ENCODE assay signal across 28 cellular contexts in genomic region chr9:128727626-128728248, GRCh38. TPM values are rescaled to one million over a fixed set of nuclear protein-coding genes. Genes with fewer than 3 reads are reported as not detected.
DNase-seq lines count a peak whose midpoint lies in the region; ATAC-seq and TF ChIP-seq lines count a peak whose summit lies in the region.
"Had no signal": no experiment of that assay in that cellular context is flagged by ENCODE, and none has a peak within 500 bp of the region (broad histone marks: within the 10 kb centered on the region; RNA-seq: fewer than 3 reads in every experiment).

No MANE protein-coding gene starts in this region.

- no peak overlapping the region for H3K4me2 ChIP-seq in DND-41 (ENCODE audit: insufficient read depth, low read length)
- H3K4me2 ChIP-seq: SK-N-SH, smooth muscle cell had no signal

- no peaks in the 10 kb centered on the region for H3K9me3 Mint-ChIP-seq in activated CD4-positive, alpha-beta T cell treated with anti-CD3 and anti-CD28 coated beads, Interleukin-2, amount 10 ng/mL, durations not matched to agents 7 days and 5 days
- H3K9me3 Mint-ChIP-seq in WTC11 (no peaks in the 10 kb centered on the region), nephron progenitor cell (no peaks in the 10 kb centered on the region)
- H3K9me3 Mint-ChIP-seq: activated naive CD8-positive, alpha-beta T cell treated with anti-CD3 and anti-CD28 coated beads, Interleukin-2, amount 50 U/mL, for 24 hours; activated T-cell treated with anti-CD3 and anti-CD28 coated beads, Interleukin-2, amount 50 U/mL, for 4 hours; immature natural killer cell; memory B cell; T-helper 1 cell treated with Interleukin-12 subunit alpha and Interleukin-12 subunit beta and Interleukin-4 antibody, amounts not matched to agents 30 μg/mL and 1 μg/mL, for 36 hours had no signal

- no peak overlapping the region for H3K27ac ChIP-seq in DND-41 (ENCODE audit: low read length)
- no peak overlapping the region for H3K27ac ChIP-seq in SJCRH30
- H3K27ac ChIP-seq: cardiac muscle cell, colonic mucosa, testis had no signal

- H3K27ac Mint-ChIP-seq in activated CD4-positive, alpha-beta T cell treated with anti-CD3 and anti-CD28 coated beads, Interleukin-2, amount 10 ng/mL, durations not matched to agents 7 days and 5 days, result peak overlapping the region; percentile 62
- H3K27ac Mint-ChIP-seq in WTC11 (0 out of 2 replicates have a peak overlapping the region, but pooled peaks have one; percentile 36), nephron progenitor cell (peak overlapping the region; percentile 71)
- H3K27ac Mint-ChIP-seq: memory B cell; T-helper 1 cell treated with Interleukin-12 subunit alpha and Interleukin-12 subunit beta and Interleukin-4 antibody, amounts not matched to agents 30 μg/mL and 1 μg/mL, for 36 hours had no signal

- H3K9me3 ChIP-seq in DND-41 (ENCODE audit: insufficient read depth, low read length, severe bottlenecking) (no peaks in the 10 kb centered on the region), SJCRH30 (replicated peaks) (no peaks in the 10 kb centered on the region)
- H3K9me3 ChIP-seq: colonic mucosa, SK-N-SH, testis had no signal

- H2AFZ ChIP-seq in DND-41 (ENCODE audit: low read depth, low read length), result no peak overlapping the region

- H3K9ac ChIP-seq in DND-41 (ENCODE audit: low read depth, low read length), result no peak overlapping the region
- H3K9ac ChIP-seq: SK-N-SH had no signal

- CTCF ChIA-PET in activated CD4-positive, alpha-beta T cell treated with anti-CD3 and anti-CD28 coated beads, Interleukin-2, amount 10 ng/mL, durations not matched to agents 7 days and 5 days (lab: Charles Lee), result interaction anchor here (1.5 kb wide), 1 partner anchor 18 kb away, joined by 3 read pairs; no protein-coding TSS in a partner anchor
- CTCF ChIA-PET in WTC11 (lab: Charles Lee), result no interaction called here

- no peak overlapping the region for H3K4me3 Mint-ChIP-seq in activated CD4-positive, alpha-beta T cell treated with anti-CD3 and anti-CD28 coated beads, Interleukin-2, amount 10 ng/mL, durations not matched to agents 7 days and 5 days
- H3K4me3 Mint-ChIP-seq in WTC11 (no peak overlapping the region), nephron progenitor cell (no peak overlapping the region)
- H3K4me3 Mint-ChIP-seq: activated naive CD8-positive, alpha-beta T cell treated with anti-CD3 and anti-CD28 coated beads, Interleukin-2, amount 50 U/mL, for 24 hours; activated T-cell treated with anti-CD3 and anti-CD28 coated beads, Interleukin-2, amount 50 U/mL, for 4 hours; immature natural killer cell; memory B cell; T-helper 1 cell treated with Interleukin-12 subunit alpha and Interleukin-12 subunit beta and Interleukin-4 antibody, amounts not matched to agents 30 μg/mL and 1 μg/mL, for 36 hours had no signal

- H3K4me3 ChIP-seq in DND-41 (ENCODE audit: low read depth in 1 of 2, low read length in 2 of 2) (no peak overlapping the region), SJCRH30 (no peak overlapping the region)
- H3K4me3 ChIP-seq: cardiac muscle cell, colonic mucosa, smooth muscle cell, testis had no signal

- DNase-seq in activated CD4-positive, alpha-beta T cell treated with anti-CD3 and anti-CD28 coated beads, Interleukin-2, amount 10 ng/mL, durations not matched to agents 7 days and 5 days, result no peak
- DNase-seq in activated CD4-positive, alpha-beta T cell treated with anti-CD3 and anti-CD28 coated beads, Interleukin-2, amount 50 U/mL, for 48 hours, result no peak
- DNase-seq in DND-41 (peak; percentile 27), WTC11 (ENCODE audit: low spot score) (no peak), nephron progenitor cell (no peak), SJCRH30 (no peak), hippocampal formation (lab: John Stamatoyannopoulos, UW) (no peak), Ammon's horn (ENCODE audit: low spot score) (no peak)
- DNase-seq: activated gamma-delta T cell treated with Interleukin-2 at 50 U/mL for 16 hours; activated naive CD8-positive, alpha-beta T cell treated with anti-CD3 and anti-CD28 coated beads, Interleukin-2, amount 50 U/mL, for 24 hours; activated T-cell treated with anti-CD3 and anti-CD28 coated beads, Interleukin-2, amount 50 U/mL, for 4 hours; AML-193; colonic mucosa; effector CD8-positive, alpha-beta T cell; hypothalamus; immature natural killer cell; left colon; NCI-H1105; NCI-H187; NCI-H510A; OCI-M1; stimulated activated naive CD4-positive, alpha-beta T cell treated with Interleukin-2 at 50 U/mL for 16 hours; testis had no signal

- POLR2A ChIA-PET in activated CD4-positive, alpha-beta T cell treated with anti-CD3 and anti-CD28 coated beads, Interleukin-2, amount 10 ng/mL, durations not matched to agents 7 days and 5 days (lab: Charles Lee), result no interaction called here
- POLR2A ChIA-PET in WTC11 (lab: Charles Lee), result no interaction called here

- no peak for TF ChIP-seq CTCF in DND-41 (IDR thresholded peaks at IDR 0.05; ENCODE audit: borderline replicate concordance, extremely low read depth, low read length, poor library complexity, severe bottlenecking)
- no peak for TF ChIP-seq CTCF in WTC11 (IDR thresholded peaks at IDR 0.05)
- no peak for TF ChIP-seq CTCF in nephron progenitor cell (IDR thresholded peaks at IDR 0.05)

- H4K20me1 ChIP-seq in DND-41 (ENCODE audit: insufficient read depth, low read length), result no peaks in the 10 kb centered on the region

- H3K79me2 ChIP-seq in DND-41 (ENCODE audit: insufficient read depth, low read length), result peaks cover 18% of the 10 kb centered on the region

- H3K36me3 Mint-ChIP-seq in activated CD4-positive, alpha-beta T cell treated with anti-CD3 and anti-CD28 coated beads, Interleukin-2, amount 10 ng/mL, durations not matched to agents 7 days and 5 days (ENCODE audit: low read depth), result peaks cover 2% of the 10 kb centered on the region
- no peaks in the 10 kb centered on the region for H3K36me3 Mint-ChIP-seq in WTC11
- H3K36me3 Mint-ChIP-seq in nephron progenitor cell (ENCODE audit: low read depth), result peaks cover 2% of the 10 kb centered on the region
- H3K36me3 Mint-ChIP-seq: immature natural killer cell, memory B cell had no signal

- H3K36me3 ChIP-seq in DND-41 (ENCODE audit: insufficient read depth, low read length) (peaks cover 15% of the 10 kb centered on the region; the same call in 1 of the 2 replicates), SJCRH30 (no peaks in the 10 kb centered on the region)
- H3K36me3 ChIP-seq: cardiac muscle cell had no signal

- H3K27me3 ChIP-seq in DND-41 (ENCODE audit: insufficient read depth, low read length, poor library complexity), result no peaks in the 10 kb centered on the region
- H3K27me3 ChIP-seq in SJCRH30, result no peaks in the 10 kb centered on the region
- H3K27me3 ChIP-seq: cardiac muscle cell, colonic mucosa, testis had no signal

- H3K27me3 Mint-ChIP-seq in activated CD4-positive, alpha-beta T cell treated with anti-CD3 and anti-CD28 coated beads, Interleukin-2, amount 10 ng/mL, durations not matched to agents 7 days and 5 days, result no peaks in the 10 kb centered on the region
- H3K27me3 Mint-ChIP-seq in WTC11 (ENCODE audit: low read depth) (no peaks in the 10 kb centered on the region), nephron progenitor cell (ENCODE audit: low read depth, poor library complexity) (peaks cover 8% of the 10 kb centered on the region)
- H3K27me3 Mint-ChIP-seq: activated naive CD8-positive, alpha-beta T cell treated with anti-CD3 and anti-CD28 coated beads, Interleukin-2, amount 50 U/mL, for 24 hours; memory B cell had no signal

- H3K4me1 ChIP-seq in DND-41 (ENCODE audit: insufficient read depth, low read length) (peaks cover 37% of the 10 kb centered on the region), SJCRH30 (peaks cover 2% of the 10 kb centered on the region; the same call in 1 of the 2 replicates)
- H3K4me1 ChIP-seq: colonic mucosa had no signal

- no peak for ATAC-seq in DND-41 (ENCODE audit: insufficient read depth, low read depth)
- ATAC-seq in WTC11, result no peak
- ATAC-seq: activated naive CD8-positive, alpha-beta T cell treated with anti-CD3 and anti-CD28 coated beads, Interleukin-2, amount 50 U/mL, for 24 hours; activated T-cell treated with anti-CD3 and anti-CD28 coated beads, Interleukin-2, amount 50 U/mL, for 4 hours; left colon had no signal

- H3K4me1 Mint-ChIP-seq in activated CD4-positive, alpha-beta T cell treated with anti-CD3 and anti-CD28 coated beads, Interleukin-2, amount 10 ng/mL, durations not matched to agents 7 days and 5 days, result peaks cover 45% of the 10 kb centered on the region
- H3K4me1 Mint-ChIP-seq in WTC11, result peaks cover 13% of the 10 kb centered on the region
- peaks cover 44% of the 10 kb centered on the region for H3K4me1 Mint-ChIP-seq in nephron progenitor cell

TF ChIP-seq in WTC11, 78 proteins besides CTCF, POLR2A, EP300 and RAD21 (continues in another document):
- peak; percentile 27; the same call in 1 of the 2 replicates for TF ChIP-seq ZNF121 (CRISPR knock-in tag; IDR thresholded peaks at IDR 0.05)

RNA-seq across cellular contexts. Expression of gene ZDHHC12, which starts 3.8 kb away (rescaled TPM):
- 10 to 100 TPM; 86.3 to 91.5 TPM for total RNA-seq in activated CD4-positive, alpha-beta T cell treated with anti-CD3 and anti-CD28 coated beads, Interleukin-2, amount 10 ng/mL, durations not matched to agents 7 days and 5 days
- total RNA-seq in WTC11 (2021), result 39.7 to 46.3 TPM (median 45.2 TPM) in 3 replicates
- total RNA-seq in SJCRH30 (2014; rRNA removed; shearing (Covaris generic)), result 35.0 and 37.4 TPM in 2 replicates

RNA-seq across cellular contexts. Expression of gene PKN3, which starts 25.4 kb away (rescaled TPM):
- total RNA-seq in activated CD4-positive, alpha-beta T cell treated with anti-CD3 and anti-CD28 coated beads, Interleukin-2, amount 10 ng/mL, durations not matched to agents 7 days and 5 days, result 1 to 10 TPM; 8.2 to 9.1 TPM
- 24.1 to 28.9 TPM (median 27.5 TPM) in 3 replicates for total RNA-seq in WTC11 (2021)
- total RNA-seq in SJCRH30 (2014; rRNA removed; shearing (Covaris generic)), result 15.8 and 20.2 TPM in 2 replicates

RNA-seq across cellular contexts. Expression of gene SET, which starts 38.7 kb away (rescaled TPM):
- total RNA-seq in activated CD4-positive, alpha-beta T cell treated with anti-CD3 and anti-CD28 coated beads, Interleukin-2, amount 10 ng/mL, durations not matched to agents 7 days and 5 days, result 100 to 1,000 TPM; 476 to 482 TPM
- 1,083 to 1,129 TPM (median 1,086 TPM) in 3 replicates for total RNA-seq in WTC11 (2021)
- total RNA-seq in SJCRH30 (2014; rRNA removed; shearing (Covaris generic)), result 1,089 and 1,149 TPM in 2 replicates

RNA-seq across cellular contexts. Expression of gene ZER1, which starts 44.0 kb away (rescaled TPM):
- 10 to 100 TPM; 21.3 TPM for total RNA-seq in activated CD4-positive, alpha-beta T cell treated with anti-CD3 and anti-CD28 coated beads, Interleukin-2, amount 10 ng/mL, durations not matched to agents 7 days and 5 days
- total RNA-seq in WTC11 (2021), result 20.6 to 24.5 TPM (median 23.8 TPM) in 3 replicates
- 18.8 and 19.9 TPM in 2 replicates for total RNA-seq in SJCRH30 (2014; rRNA removed; shearing (Covaris generic))

RNA-seq across cellular contexts. Expression of gene TBC1D13, which starts 59.3 kb away (rescaled TPM):
- total RNA-seq in activated CD4-positive, alpha-beta T cell treated with anti-CD3 and anti-CD28 coated beads, Interleukin-2, amount 10 ng/mL, durations not matched to agents 7 days and 5 days, result 10 to 100 TPM; 18.4 to 21.1 TPM
- 20.8 to 23.2 TPM (median 21.6 TPM) in 3 replicates for total RNA-seq in WTC11 (2021)
- total RNA-seq in SJCRH30 (2014; rRNA removed; shearing (Covaris generic)), result 21.0 and 21.3 TPM in 2 replicates
